In genomic region chr11:27390959-27391326, GRCh38 we compare ENCODE assay signal across 15 cellular contexts. TPM values are rescaled to one million over a fixed set of nuclear protein-coding genes. Genes with fewer than 3 reads are reported as not detected.
A peak's percentile ranks its signal among the peaks of the same experiment; 100 is the strongest.
DNase-seq lines count a peak whose midpoint lies in the region; ATAC-seq, FAIRE-seq and TF ChIP-seq lines count a peak whose summit lies in the region.
"Had no signal": no experiment of that assay in that cellular context is flagged by ENCODE, and none has a peak within 500 bp of the region (broad histone marks: within the 10 kb centered on the region; RNA-seq: fewer than 3 reads in every experiment).

No MANE protein-coding gene starts in this region.

- H3K27me3 ChIP-seq in right lobe of liver, result no peaks in the 10 kb centered on the region
- no peaks in the 10 kb centered on the region for H3K27me3 ChIP-seq in HepG2 (ENCODE audit: control insufficient read depth in 1 of 2, insufficient read depth in 2 of 2, low read length in 2 of 2)
- no peaks in the 10 kb centered on the region for H3K27me3 ChIP-seq in ascending aorta
- no peaks in the 10 kb centered on the region for H3K27me3 ChIP-seq in heart left ventricle
- H3K27me3 ChIP-seq: stomach had no signal

- POLR2A ChIA-PET in HepG2 (lab: Yijun Ruan, JAX), result interaction anchor here (1.7 to 1.9 kb wide), 2 partner anchors 16 to 28 kb away, joined by 4 to 6 read pairs; partner anchors contain the start of gene CCDC34

- ATAC-seq in right lobe of liver, result no peak
- ATAC-seq in HepG2, result no peak
- ATAC-seq in heart left ventricle, result no peak
- ATAC-seq: naive thymus-derived CD8-positive, alpha-beta T cell; T-helper 17 cell had no signal

- H3K4me2 ChIP-seq in HepG2 (ENCODE audit: low read depth, low read length), result no peak overlapping the region

- no peaks in the 10 kb centered on the region for H3K36me3 ChIP-seq in right lobe of liver
- peaks cover 3 to 34% of the 10 kb centered on the region in 2 experiments; a peak in 3 of 5 replicates for H3K36me3 ChIP-seq in HepG2 (replicated peaks in 1 of 2; ENCODE audit: control insufficient read depth in 1 of 2, insufficient read depth in 2 of 2, low read length in 2 of 2)
- H3K36me3 ChIP-seq in ascending aorta, result no peaks in the 10 kb centered on the region
- peaks cover 0 to 4% of the 10 kb centered on the region in 2 donors for H3K36me3 ChIP-seq in kidney (ENCODE audit: control insufficient read depth in 1 of 2, insufficient read depth in 2 of 2, low read length in 2 of 2)
- H3K36me3 ChIP-seq in heart left ventricle, result peaks cover 0 to 3% (median 0%) of the 10 kb centered on the region in 9 donors

- H3K4me3 ChIP-seq in right lobe of liver, result no peak overlapping the region
- no peak overlapping the region for H3K4me3 ChIP-seq in HepG2 (replicated peaks in 1 of 3; ENCODE audit: insufficient read depth in 1 of 3, low read depth in 2 of 3, low read length in 3 of 3)
- no peak overlapping the region for H3K4me3 ChIP-seq in ascending aorta
- no peak overlapping the region for H3K4me3 ChIP-seq in kidney (ENCODE audit: low read length in 2 of 2)
- no peak overlapping the region for H3K4me3 ChIP-seq in heart left ventricle
- H3K4me3 ChIP-seq: stomach had no signal

- H3K4me1 ChIP-seq in right lobe of liver (peaks cover 0 to 55% (median 19%) of the 10 kb centered on the region in 4 donors), HepG2 (ENCODE audit: insufficient read depth, low read length) (peaks cover 87% of the 10 kb centered on the region), ascending aorta (peaks cover 0 to 27% of the 10 kb centered on the region in 2 donors), kidney (ENCODE audit: control insufficient read depth in 1 of 2, insufficient read depth in 1 of 2, low read depth in 1 of 2, low read length in 2 of 2) (peaks cover 14 to 49% of the 10 kb centered on the region in 2 donors), heart left ventricle (peaks cover 0 to 51% (median 7%) of the 10 kb centered on the region in 12 donors)

- H3K9ac ChIP-seq in HepG2 (ENCODE audit: insufficient read depth, low read depth, low read length) (no peak overlapping the region), kidney (ENCODE audit: low read length in 2 of 2) (no peak overlapping the region)

- peaks cover 48% of the 10 kb centered on the region for H3K79me2 ChIP-seq in HepG2 (ENCODE audit: insufficient read depth, low read length)

- H3K27ac ChIP-seq in right lobe of liver (peak overlapping the region in 2 of 3 donors; percentile 91 to 96), HepG2 (ENCODE audit: extremely low read length, insufficient read depth, low read length) (no peak overlapping the region), ascending aorta (peak overlapping the region; percentile 6 to 38), kidney (ENCODE audit: low read depth in 2 of 2, low read length in 2 of 2) (peak overlapping the region; percentile 20 to 51), heart left ventricle (peak overlapping the region in 1 of 12 donors; percentile 24)

- no peak for DNase-seq in right lobe of liver
- no peak for DNase-seq in HepG2 (ENCODE audit: low spot score)
- DNase-seq in ascending aorta (ENCODE audit: low spot score in 2 of 2), result no peak
- no peak for DNase-seq in kidney
- DNase-seq in NCI-H1105 (lab: John Stamatoyannopoulos, UW), result no peak
- no peak for DNase-seq in activated gamma-delta T cell treated with Interleukin-2 at 50 U/mL for 16 hours
- no peak for DNase-seq in posterior vena cava (ENCODE audit: low spot score)
- DNase-seq in heart left ventricle, result no peak
- DNase-seq: activated CD4-positive, alpha-beta T cell treated with anti-CD3 and anti-CD28 coated beads, Interleukin-2, amount 10 ng/mL, durations not matched to agents 24 days and 14 days; activated T-cell treated with anti-CD3 and anti-CD28 coated beads, Interleukin-2, amount 50 U/mL, for 48 hours; anterior cingulate cortex; naive thymus-derived CD8-positive, alpha-beta T cell; NCI-H1092; stomach; T-helper 17 cell had no signal

- no peak overlapping the region for H2AFZ ChIP-seq in HepG2 (ENCODE audit: low read length)

- TF ChIP-seq EP300 in HepG2 (IDR thresholded peaks at IDR 0.05; ENCODE audit: low read depth in 2 of 2, low read length in 2 of 2), result no peak
- no peak for TF ChIP-seq EP300 in HepG2 (CRISPR knock-in tag; IDR thresholded peaks at IDR 0.05; ENCODE audit: borderline replicate concordance)

- FAIRE-seq in HepG2 (lab: Jason Lieb, UNC) (no peak), kidney (lab: Jason Lieb, UNC) (no peak)

- no peaks in the 10 kb centered on the region for H4K20me1 ChIP-seq in HepG2 (ENCODE audit: insufficient read depth, low read length)

- WGBS in right lobe of liver (ENCODE audit: insufficient coverage, low coverage, low lambda C conversion rate, missing lambda C conversion rate), result 100% methylated on average over 2 of the region's 2 CpGs
- WGBS in HepG2 (ENCODE audit: low lambda C conversion rate), result 95% methylated on average over 2 of the region's 2 CpGs
- WGBS in heart left ventricle, 4 donors, result 74 to 97% (median 85%) methylated on average over 2 of the region's 2 CpGs

- TF ChIP-seq POLR2A in right lobe of liver (IDR thresholded peaks at IDR 0.05) (no peak), HepG2 (IDR thresholded peaks at IDR 0.05; ENCODE audit: insufficient read depth in 1 of 2, low read depth in 2 of 2, low read length in 2 of 2) (no peak), heart left ventricle (IDR thresholded peaks at IDR 0.05) (no peak)

- no peak for TF ChIP-seq RAD21 in HepG2 (CRISPR knock-in tag; IDR thresholded peaks at IDR 0.05)

- H3K9me3 ChIP-seq in right lobe of liver (no peaks in the 10 kb centered on the region), HepG2 (ENCODE audit: low read length) (no peaks in the 10 kb centered on the region), ascending aorta (no peaks in the 10 kb centered on the region), kidney (ENCODE audit: control insufficient read depth in 1 of 2, low read length in 2 of 2) (no peaks in the 10 kb centered on the region), heart left ventricle (no peaks in the 10 kb centered on the region)
- H3K9me3 ChIP-seq: stomach had no signal

- TF ChIP-seq CTCF in right lobe of liver (IDR thresholded peaks at IDR 0.05) (no peak), HepG2 (CRISPR knock-in tag; IDR thresholded peaks at IDR 0.05) (no peak), ascending aorta (IDR thresholded peaks at IDR 0.05) (no peak), kidney (IDR thresholded peaks at IDR 0.05; ENCODE audit: borderline replicate concordance, extremely low read depth, insufficient read depth) (no peak), heart left ventricle (IDR thresholded peaks at IDR 0.05) (no peak)

- in situ Hi-C loops in HepG2 (cut with HindIII; ENCODE audit: extremely low pct_ligation_motif_present, low pct_unique_long_range_greater_than_20kb), result no loop called here

- intact Hi-C loops in right lobe of liver (cut with DNase I), result no loop called here
- intact Hi-C loops in HepG2 (cut with micrococcal nuclease; ENCODE audit: unreplicated experiment), result loop anchor here (5.0 kb wide), 1 partner anchor 209 kb away; no protein-coding TSS in a partner anchor
- intact Hi-C loops in ascending aorta (cut with DNase I), result no loop called here
- intact Hi-C loops in kidney (cut with DNase I), result no loop called here
- intact Hi-C loops in posterior vena cava (cut with DNase I), result no loop called here
- intact Hi-C loops in heart left ventricle (cut with DNase I), result loop anchor here in 3 of 10 donors (5.0 kb wide), 2 partner anchors 49 to 81 kb away; partner anchors contain the start of gene LGR4 (in 2 of the 3)

- CTCF ChIA-PET in HepG2 (lab: Yijun Ruan, JAX; ENCODE audit: low intra/inter-chr PET ratio, low total read pairs), result interaction anchor here (0.7 kb wide), 1 partner anchor 61 kb away, joined by 3 read pairs; no protein-coding TSS in a partner anchor

- no TSS peak for BruUV-seq in HepG2 (replicated peaks; lab: Mats Ljungman, UMichigan)

TF ChIP-seq in HepG2, 621 proteins besides CTCF, POLR2A, EP300 and RAD21:
- TF ChIP-seq NAIF1 (CRISPR knock-in tag; IDR thresholded peaks at IDR 0.05; ENCODE audit: borderline replicate concordance) (no peak), ZNF530 (CRISPR knock-in tag; IDR thresholded peaks at IDR 0.05; ENCODE audit: low read depth) (no peak)

RNA-seq across cellular contexts. Expression of gene CCDC34, which starts 27.9 kb away (rescaled TPM):
- total RNA-seq in right lobe of liver (1 to 10 TPM; 1.8 to 3.6 (median 2.1) TPM), HepG2 (2016; rRNA removed; fragmentation: Illumina TruSeq; extraction: Trizol) (34.3 and 37.9 TPM in 2 replicates), ascending aorta (1.6 TPM), kidney (5.4 TPM), posterior vena cava (1 to 10 TPM; 1.6 to 2.8 TPM), heart left ventricle (1 to 10 TPM; 1.1 to 8.3 (median 3.2) TPM)
- 10.7 and 11.6 TPM in 2 replicates for total RNA-seq in HepG2 (2016; cell fraction: cytosol; rRNA removed; fragmentation: Illumina TruSeq; extraction: Trizol; ENCODE audit: low read depth)
- total RNA-seq in HepG2 (2016; cell fraction: insoluble cytoplasmic fraction; rRNA removed; fragmentation: Illumina TruSeq; extraction: Trizol), result 35.1 and 40.9 TPM in 2 replicates
- total RNA-seq in HepG2 (2016; cell fraction: membrane; rRNA removed; fragmentation: Illumina TruSeq; extraction: Trizol), result 18.2 and 19.0 TPM in 2 replicates
- 16.1 and 19.6 TPM in 2 replicates for total RNA-seq in HepG2 (2016; cell fraction: nucleus; rRNA removed; fragmentation: Illumina TruSeq; extraction: Trizol)
- polyA plus RNA-seq in HepG2 (2011; rRNA removed) (3.2 and 7.6 TPM in 2 replicates), kidney (ENCODE audit: insufficient read depth, low read depth, low replicate concordance) (6.0 TPM), heart left ventricle (1 to 10 TPM; 1.3 to 3.0 TPM)
- 3.7 and 5.9 TPM in 2 replicates for polyA plus RNA-seq in HepG2 (2011; cell fraction: cytosol; rRNA removed)
- 2.3 and 2.6 TPM in 2 replicates for polyA plus RNA-seq in HepG2 (2011; cell fraction: nucleus; rRNA removed)
- polyA plus RNA-seq in HepG2 (2012), result 7.7 and 20.2 TPM in 2 replicates
- 7.5 and 10.1 TPM in 2 replicates for polyA plus RNA-seq in HepG2 (2016; cell fraction: cytosol; fragmentation: Illumina TruSeq; extraction: Trizol; ENCODE audit: low read depth)
- polyA plus RNA-seq in HepG2 (2016; cell fraction: insoluble cytoplasmic fraction; fragmentation: Illumina TruSeq; extraction: Trizol; ENCODE audit: low read depth), result 54.7 and 54.9 TPM in 2 replicates
- 14.2 and 15.6 TPM in 2 replicates for polyA plus RNA-seq in HepG2 (2016; cell fraction: membrane; fragmentation: Illumina TruSeq; extraction: Trizol; ENCODE audit: low read depth)
- polyA plus RNA-seq in HepG2 (2016; cell fraction: nucleus; fragmentation: Illumina TruSeq; extraction: Trizol; ENCODE audit: insufficient read depth, low read depth), result 22.5 and 25.2 TPM in 2 replicates
- polyA minus RNA-seq in HepG2 (2011; rRNA and poly(A)+ RNA removed; ENCODE audit: low replicate concordance), result 6.1 and 10.4 TPM in 2 replicates
- polyA minus RNA-seq in HepG2 (2011; cell fraction: cytosol; rRNA and poly(A)+ RNA removed), result 3.0 and 3.5 TPM in 2 replicates
- polyA minus RNA-seq in HepG2 (2011; cell fraction: nucleus; rRNA and poly(A)+ RNA removed), result 15.7 and 17.0 TPM in 2 replicates
